15 cellular contexts compared by ENCODE assay signal in the genomic region with DNA sequence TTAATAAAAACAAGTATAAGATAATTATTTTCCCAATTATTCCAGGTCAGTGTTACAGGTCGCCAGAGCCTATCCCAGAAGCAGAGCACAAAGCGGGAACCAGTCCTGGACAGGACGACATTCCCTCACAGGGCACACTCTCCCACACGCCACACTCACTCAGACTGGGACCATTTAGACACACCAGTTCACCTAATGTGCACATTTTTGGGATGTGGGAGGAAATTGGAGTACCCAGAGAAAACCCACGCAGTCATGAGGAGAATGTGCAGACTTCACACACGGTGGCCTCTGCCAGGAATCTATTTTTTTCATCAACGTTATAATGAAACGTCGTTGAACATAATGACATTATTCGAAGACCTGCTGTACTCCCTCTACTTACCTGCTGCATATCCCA.
"Had no signal": no experiment of that assay in that cellular context is flagged by ENCODE, and none has a peak within 500 bp of the region (broad histone marks: within the 10 kb centered on the region; RNA-seq: fewer than 3 reads in every experiment).

No MANE protein-coding gene starts in this region.

- DNase-seq: activated CD4-positive, alpha-beta T cell treated with anti-CD3 and anti-CD28 coated beads, Interleukin-2, amount 50 U/mL, for 4 hours; activated CD4-positive, CD25-positive, alpha-beta regulatory T cell treated with anti-CD3 and anti-CD28 coated beads, Interleukin-2, amount 50 U/mL, for 72 hours; activated CD8-positive, alpha-beta memory T cell treated with anti-CD3 and anti-CD28 coated beads, Interleukin-2, amount 10 ng/mL, durations not matched to agents 7 days and 5 days; activated effector memory CD4-positive, alpha-beta T cell treated with anti-CD3 and anti-CD28 coated beads, Interleukin-2, amount 50 U/mL, for 16 hours; activated naive CD8-positive, alpha-beta T cell treated with anti-CD3 and anti-CD28 coated beads for 36 hours; activated T-cell treated with anti-CD3 and anti-CD28 coated beads, Interleukin-2, amount 50 U/mL, for 24 hours; dorsolateral prefrontal cortex; foreskin melanocyte; head of caudate nucleus; ovary had no signal

- H3K27ac ChIP-seq: dorsolateral prefrontal cortex, esophagus muscularis mucosa, ovary, skin epidermis had no signal

- H3K36me3 Mint-ChIP-seq: activated CD8-positive, alpha-beta memory T cell treated with anti-CD3 and anti-CD28 coated beads, Interleukin-2, amount 10 ng/mL, durations not matched to agents 7 days and 5 days; activated naive CD8-positive, alpha-beta T cell treated with anti-CD3 and anti-CD28 coated beads for 36 hours had no signal

- H3K27ac Mint-ChIP-seq: activated CD8-positive, alpha-beta memory T cell treated with anti-CD3 and anti-CD28 coated beads, Interleukin-2, amount 10 ng/mL, durations not matched to agents 7 days and 5 days; activated naive CD8-positive, alpha-beta T cell treated with anti-CD3 and anti-CD28 coated beads for 36 hours; activated T-cell treated with anti-CD3 and anti-CD28 coated beads, Interleukin-2, amount 50 U/mL, for 24 hours; memory B cell had no signal

- H3K36me3 ChIP-seq: esophagus muscularis mucosa, ovary had no signal

- H3K4me3 Mint-ChIP-seq: activated CD8-positive, alpha-beta memory T cell treated with anti-CD3 and anti-CD28 coated beads, Interleukin-2, amount 10 ng/mL, durations not matched to agents 7 days and 5 days; activated naive CD8-positive, alpha-beta T cell treated with anti-CD3 and anti-CD28 coated beads for 36 hours; activated T-cell treated with anti-CD3 and anti-CD28 coated beads, Interleukin-2, amount 50 U/mL, for 24 hours; memory B cell had no signal

- H3K4me3 ChIP-seq: dorsolateral prefrontal cortex, esophagus muscularis mucosa, ovary, skin epidermis had no signal

- H3K9me3 Mint-ChIP-seq: activated naive CD8-positive, alpha-beta T cell treated with anti-CD3 and anti-CD28 coated beads for 36 hours; activated T-cell treated with anti-CD3 and anti-CD28 coated beads, Interleukin-2, amount 50 U/mL, for 24 hours; memory B cell had no signal

- FAIRE-seq: islet of Langerhans had no signal

- H3K4me1 ChIP-seq: esophagus muscularis mucosa had no signal

- H3K9me3 ChIP-seq: esophagus muscularis mucosa, ovary had no signal

- H3K4me1 Mint-ChIP-seq: activated naive CD8-positive, alpha-beta T cell treated with anti-CD3 and anti-CD28 coated beads for 36 hours; memory B cell had no signal

- ATAC-seq: activated CD8-positive, alpha-beta memory T cell treated with anti-CD3 and anti-CD28 coated beads, Interleukin-2, amount 10 ng/mL, durations not matched to agents 7 days and 5 days; left lobe of liver had no signal
